In the genomic region with DNA sequence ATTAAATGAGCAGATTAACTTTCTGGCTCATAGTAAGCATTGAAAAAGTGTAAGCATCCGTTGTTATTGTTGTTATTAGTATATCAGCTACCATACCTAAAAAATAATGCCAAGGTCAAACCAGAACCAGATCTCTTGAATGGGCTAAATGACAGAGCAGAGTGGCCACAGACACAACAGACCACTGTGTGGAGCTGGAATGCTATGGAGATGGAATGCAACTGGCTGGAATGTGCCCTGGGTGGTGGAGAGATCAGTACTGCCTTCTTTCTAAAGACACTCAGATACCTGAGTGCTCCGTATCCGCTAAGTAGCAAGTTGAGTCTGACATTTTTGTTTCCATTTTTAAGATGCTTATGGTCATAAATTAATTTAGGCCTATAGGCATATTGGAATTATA, we compare ENCODE assay signal across 24 cellular contexts. TPM values are rescaled to one million over a fixed set of nuclear protein-coding genes. Genes with fewer than 3 reads are reported as not detected.
DNase-seq lines count a peak whose midpoint lies in the region; ATAC-seq, FAIRE-seq and TF ChIP-seq lines count a peak whose summit lies in the region.
"Had no signal": no experiment of that assay in that cellular context is flagged by ENCODE, and none has a peak within 500 bp of the region (broad histone marks: within the 10 kb centered on the region; RNA-seq: fewer than 3 reads in every experiment).

No MANE protein-coding gene starts in this region.

- 97% methylated on average over 3 of the region's 3 CpGs for WGBS in HepG2 (ENCODE audit: low lambda C conversion rate)
- 92% methylated on average over 3 of the region's 3 CpGs for WGBS in right lobe of liver (ENCODE audit: insufficient coverage, low coverage, low lambda C conversion rate, missing lambda C conversion rate)
- WGBS in mesendoderm (ENCODE audit: extremely low coverage, insufficient coverage, low lambda C conversion rate) = no CpG with 5 or more reads among the region's 3 CpGs
- WGBS in pancreas, 2 donors = 81 to 84% methylated on average over 3 of the region's 3 CpGs

- H3K79me1 ChIP-seq in mesendoderm (ENCODE audit: low read length) = no peaks in the 10 kb centered on the region

- H3K4me3 ChIP-seq in HepG2 (replicated peaks in 1 of 3; ENCODE audit: insufficient read depth in 1 of 3, low read depth in 2 of 3, low read length in 3 of 3) (no peak overlapping the region), right lobe of liver (no peak overlapping the region), mesendoderm (ENCODE audit: low read length) (no peak overlapping the region), pancreas (no peak overlapping the region), uterus (no peak overlapping the region)
- H3K4me3 ChIP-seq: lower lobe of right lung, prostate gland, thoracic aorta had no signal

- H3K36me3 Mint-ChIP-seq in chondrocyte (ENCODE audit: low read depth) = peaks cover 4% of the 10 kb centered on the region

- H3K27me3 Mint-ChIP-seq in chondrocyte (ENCODE audit: low read depth) = no peaks in the 10 kb centered on the region
- H3K27me3 Mint-ChIP-seq: activated naive CD8-positive, alpha-beta T cell treated with anti-CD3 and anti-CD28 coated beads for 36 hours; CD4-positive, alpha-beta memory T cell; naive thymus-derived CD8-positive, alpha-beta T cell; T-helper 17 cell had no signal

- H3K4me1 Mint-ChIP-seq in chondrocyte (ENCODE audit: low read depth) = peaks cover 5% of the 10 kb centered on the region

- no TSS peak for BruUV-seq in HepG2 (replicated peaks; lab: Mats Ljungman, UMichigan)

- in situ Hi-C loops in HepG2 (cut with HindIII; ENCODE audit: extremely low pct_ligation_motif_present, low pct_unique_long_range_greater_than_20kb) = no loop called here

- H4K8ac ChIP-seq in mesendoderm (ENCODE audit: low read depth, low read length) = no peak overlapping the region

- no peaks in the 10 kb centered on the region for H4K20me1 ChIP-seq in HepG2 (ENCODE audit: insufficient read depth, low read length)

- no peak overlapping the region for H4K5ac ChIP-seq in mesendoderm (ENCODE audit: low read length)

- FAIRE-seq in HepG2 (lab: Jason Lieb, UNC) (peak; percentile 37), pancreas (lab: Jason Lieb, UNC) (no peak)
- FAIRE-seq: bronchial epithelial cell had no signal

- no peak overlapping the region for H2AK5ac ChIP-seq in mesendoderm (ENCODE audit: low read length)

- H3K9me3 ChIP-seq in HepG2 (ENCODE audit: low read length) (no peaks in the 10 kb centered on the region), right lobe of liver (no peaks in the 10 kb centered on the region), pancreas (no peaks in the 10 kb centered on the region), uterus (no peaks in the 10 kb centered on the region)
- H3K9me3 ChIP-seq: lower lobe of right lung, prostate gland, thoracic aorta had no signal

- H3K27ac ChIP-seq in HepG2 (ENCODE audit: extremely low read length, insufficient read depth, low read length) = no peak overlapping the region
- no peak overlapping the region for H3K27ac ChIP-seq in right lobe of liver
- no peak overlapping the region for H3K27ac ChIP-seq in mesendoderm (ENCODE audit: low read depth, low read length)
- no peak overlapping the region for H3K27ac ChIP-seq in pancreas
- H3K27ac ChIP-seq in uterus = no peak overlapping the region
- H3K27ac ChIP-seq: lower lobe of right lung, prostate gland, thoracic aorta had no signal

- no peak overlapping the region for H2BK5ac ChIP-seq in mesendoderm (ENCODE audit: low read length)

- H2AFZ ChIP-seq in HepG2 (ENCODE audit: low read length) = no peak overlapping the region

- peaks cover 8 to 40% of the 10 kb centered on the region in 2 experiments; a peak in 4 of 5 replicates for H3K36me3 ChIP-seq in HepG2 (replicated peaks in 1 of 2; ENCODE audit: control insufficient read depth in 1 of 2, insufficient read depth in 2 of 2, low read length in 2 of 2)
- H3K36me3 ChIP-seq in right lobe of liver = peaks cover 0 to 45% (median 9%) of the 10 kb centered on the region in 4 donors
- H3K36me3 ChIP-seq in mesendoderm (ENCODE audit: control insufficient read depth, insufficient read depth, low read length) = no peaks in the 10 kb centered on the region
- H3K36me3 ChIP-seq in pancreas = peaks cover 0 to 6% (median 0%) of the 10 kb centered on the region in 3 donors
- no peaks in the 10 kb centered on the region for H3K36me3 ChIP-seq in uterus
- H3K36me3 ChIP-seq: prostate gland had no signal

- intact Hi-C loops in HepG2 (cut with micrococcal nuclease; ENCODE audit: unreplicated experiment) (loop anchor here (1.0 to 10.0 kb wide), 3 partner anchors 251 to 690 kb away; a partner anchor contains a TSS), right lobe of liver (cut with DNase I) (no loop called here), pancreas (cut with DNase I) (no loop called here), uterus (cut with DNase I; ENCODE audit: low total_unique reads) (no loop called here)

- TF ChIP-seq EP300 in HepG2 (IDR thresholded peaks at IDR 0.05; ENCODE audit: low read depth in 2 of 2, low read length in 2 of 2) (no peak), HepG2 (CRISPR knock-in tag; IDR thresholded peaks at IDR 0.05; ENCODE audit: borderline replicate concordance) (no peak)

- H3K9ac ChIP-seq in HepG2 (ENCODE audit: insufficient read depth, low read depth, low read length) (no peak overlapping the region), mesendoderm (ENCODE audit: low read length) (no peak overlapping the region)

- H3K79me2 ChIP-seq in HepG2 (ENCODE audit: insufficient read depth, low read length) = no peaks in the 10 kb centered on the region
- H3K79me2 ChIP-seq in mesendoderm (ENCODE audit: control insufficient read depth, insufficient read depth, low read length) = no peaks in the 10 kb centered on the region

- no peak overlapping the region for H3K27ac Mint-ChIP-seq in chondrocyte (ENCODE audit: unreplicated experiment)
- H3K27ac Mint-ChIP-seq: activated naive CD8-positive, alpha-beta T cell treated with anti-CD3 and anti-CD28 coated beads for 36 hours; activated T-helper 1 cell treated with anti-CD3 and anti-CD28 coated beads, Interleukin-12 subunit alpha, Interleukin-12 subunit beta, Interleukin-2, Interleukin-4 antibody, amounts not matched to agents 30 ng/mL and 10 ng/mL and 1 ng/mL, durations not matched to agents 14 hours and 24 hours and 36 hours; naive thymus-derived CD8-positive, alpha-beta T cell; T-helper 17 cell had no signal

- no peak for TF ChIP-seq RAD21 in HepG2 (CRISPR knock-in tag; IDR thresholded peaks at IDR 0.05)

- POLR2A ChIA-PET in HepG2 (lab: Yijun Ruan, JAX) = interaction anchor here (1.7 kb wide), 1 partner anchor 20 kb away, joined by 5 read pairs; a partner anchor contains a TSS

- H3K23ac ChIP-seq in mesendoderm (ENCODE audit: low read length) = no peak overlapping the region

- no peak for TF ChIP-seq CTCF in HepG2 (CRISPR knock-in tag; IDR thresholded peaks at IDR 0.05)
- no peak for TF ChIP-seq CTCF in right lobe of liver (IDR thresholded peaks at IDR 0.05)
- TF ChIP-seq CTCF in chondrocyte (IDR thresholded peaks at IDR 0.05) = peak; percentile 55
- TF ChIP-seq CTCF in pancreas (IDR thresholded peaks at IDR 0.05) = no peak
- TF ChIP-seq CTCF in uterus (IDR thresholded peaks at IDR 0.05) = no peak

- TF ChIP-seq POLR2A in HepG2 (IDR thresholded peaks at IDR 0.05; ENCODE audit: insufficient read depth in 1 of 2, low read depth in 2 of 2, low read length in 2 of 2) (no peak), right lobe of liver (IDR thresholded peaks at IDR 0.05) (no peak), uterus (IDR thresholded peaks at IDR 0.05) (no peak)

- H2BK120ac ChIP-seq in mesendoderm (ENCODE audit: low read depth, low read length) = no peak overlapping the region

- DNase-seq in HepG2 (ENCODE audit: low spot score) = no peak
- no peak for DNase-seq in right lobe of liver
- DNase-seq in chondrocyte (ENCODE audit: low spot score) = no peak
- DNase-seq in mesendoderm = peak; percentile 85
- no peak for DNase-seq in pancreas
- DNase-seq in SW480 (ENCODE audit: low spot score) = no peak
- no peak for DNase-seq in uterus
- DNase-seq in NCI-H2227 treated with DMSO at 0.1 percent for 48 hours (lab: John Stamatoyannopoulos, UW) = no peak
- DNase-seq: activated naive CD8-positive, alpha-beta T cell treated with anti-CD3 and anti-CD28 coated beads for 36 hours; CD4-positive, alpha-beta memory T cell; DMS79; GOT3; lower lobe of right lung; naive thymus-derived CD8-positive, alpha-beta T cell; NCI-H1048; NCI-H2081 treated with DMSO at 0.1 percent for 48 hours; NCI-H524 treated with DMSO at 0.1 percent for 48 hours; SHP77 treated with DMSO at 0.1 percent for 48 hours; T-helper 17 cell had no signal

- H3K9me3 Mint-ChIP-seq in chondrocyte (ENCODE audit: low read depth) = no peaks in the 10 kb centered on the region
- H3K9me3 Mint-ChIP-seq: activated naive CD8-positive, alpha-beta T cell treated with anti-CD3 and anti-CD28 coated beads for 36 hours; activated T-helper 1 cell treated with anti-CD3 and anti-CD28 coated beads, Interleukin-12 subunit alpha, Interleukin-12 subunit beta, Interleukin-2, Interleukin-4 antibody, amounts not matched to agents 30 ng/mL and 10 ng/mL and 1 ng/mL, durations not matched to agents 14 hours and 24 hours and 36 hours; CD4-positive, alpha-beta memory T cell; naive thymus-derived CD8-positive, alpha-beta T cell had no signal

- H3K56ac ChIP-seq in mesendoderm (ENCODE audit: low read length) = no peak overlapping the region

- H3K4me1 ChIP-seq in HepG2 (ENCODE audit: insufficient read depth, low read length) (no peaks in the 10 kb centered on the region), right lobe of liver (no peaks in the 10 kb centered on the region), mesendoderm (ENCODE audit: control insufficient read depth, low read depth, low read length) (no peaks in the 10 kb centered on the region), pancreas (no peaks in the 10 kb centered on the region), uterus (no peaks in the 10 kb centered on the region)
- H3K4me1 ChIP-seq: lower lobe of right lung, prostate gland had no signal

- no peak overlapping the region for H3K18ac ChIP-seq in mesendoderm (ENCODE audit: low read length)

- H3K4ac ChIP-seq in mesendoderm (ENCODE audit: low read depth, low read length) = no peak overlapping the region

- no peak overlapping the region for H3K4me3 Mint-ChIP-seq in chondrocyte (ENCODE audit: unreplicated experiment)
- H3K4me3 Mint-ChIP-seq: activated naive CD8-positive, alpha-beta T cell treated with anti-CD3 and anti-CD28 coated beads for 36 hours; activated T-helper 1 cell treated with anti-CD3 and anti-CD28 coated beads, Interleukin-12 subunit alpha, Interleukin-12 subunit beta, Interleukin-2, Interleukin-4 antibody, amounts not matched to agents 30 ng/mL and 10 ng/mL and 1 ng/mL, durations not matched to agents 14 hours and 24 hours and 36 hours; CD4-positive, alpha-beta memory T cell; naive thymus-derived CD8-positive, alpha-beta T cell; T-helper 17 cell had no signal

- no peak overlapping the region for H3K4me2 ChIP-seq in HepG2 (ENCODE audit: low read depth, low read length)
- H3K4me2 ChIP-seq in mesendoderm (ENCODE audit: low read length) = no peak overlapping the region

- CTCF ChIA-PET in HepG2 (lab: Yijun Ruan, JAX; ENCODE audit: low intra/inter-chr PET ratio, low total read pairs) = interaction anchor here (1.2 kb wide), 1 partner anchor 459 kb away, joined by 3 read pairs; no protein-coding TSS in a partner anchor

- peak; percentile 68 for ATAC-seq in HepG2
- ATAC-seq in right lobe of liver = no peak
- no peak for ATAC-seq in pancreas
- ATAC-seq: activated CD4-positive, CD25-positive, alpha-beta regulatory T cell treated with anti-CD3 and anti-CD28 coated beads, Interleukin-2, amount 50 U/mL, for 24 hours; naive thymus-derived CD8-positive, alpha-beta T cell; T-helper 17 cell had no signal

- no peak overlapping the region for H2BK15ac ChIP-seq in mesendoderm (replicated peaks; ENCODE audit: low read depth)

- H3K27me3 ChIP-seq in HepG2 (ENCODE audit: control insufficient read depth in 1 of 2, insufficient read depth in 2 of 2, low read length in 2 of 2) = no peaks in the 10 kb centered on the region
- no peaks in the 10 kb centered on the region for H3K27me3 ChIP-seq in right lobe of liver
- H3K27me3 ChIP-seq in mesendoderm (ENCODE audit: insufficient read depth, low read length, poor library complexity) = no peaks in the 10 kb centered on the region
- H3K27me3 ChIP-seq in pancreas = no peaks in the 10 kb centered on the region
- H3K27me3 ChIP-seq in uterus = no peaks in the 10 kb centered on the region

RNA-seq across cellular contexts. Expression of a gene that starts 20.5 kb away (rescaled TPM):
- total RNA-seq in HepG2 (2016; rRNA removed; fragmentation: Illumina TruSeq; extraction: Trizol) (11.4 and 18.2 TPM in 2 replicates), right lobe of liver (10 to 100 TPM; 16.6 to 22.1 (median 19.2) TPM), chondrocyte (27.3 to 29.8 TPM (median 28.7 TPM) in 3 replicates), pancreas (10 to 100 TPM; 14.6 to 19.7 (median 17.7) TPM), uterus (10 to 100 TPM; 18.4 to 34.8 (median 22.7) TPM)
- total RNA-seq in HepG2 (2016; cell fraction: cytosol; rRNA removed; fragmentation: Illumina TruSeq; extraction: Trizol; ENCODE audit: low read depth) = 3.9 and 5.0 TPM in 2 replicates
- total RNA-seq in HepG2 (2016; cell fraction: insoluble cytoplasmic fraction; rRNA removed; fragmentation: Illumina TruSeq; extraction: Trizol) = 9.2 and 19.9 TPM in 2 replicates
- 6.8 and 7.7 TPM in 2 replicates for total RNA-seq in HepG2 (2016; cell fraction: membrane; rRNA removed; fragmentation: Illumina TruSeq; extraction: Trizol)
- total RNA-seq in HepG2 (2016; cell fraction: nucleus; rRNA removed; fragmentation: Illumina TruSeq; extraction: Trizol) = 18.8 and 22.8 TPM in 2 replicates
- polyA plus RNA-seq in HepG2 (2011; rRNA removed) (10.8 and 13.6 TPM in 2 replicates), pancreas (10 to 100 TPM; 19.3 to 22.0 TPM)
- polyA plus RNA-seq in HepG2 (2011; cell fraction: cytosol; rRNA removed) = 8.7 and 9.8 TPM in 2 replicates
- 21.4 and 23.3 TPM in 2 replicates for polyA plus RNA-seq in HepG2 (2011; cell fraction: nucleus; rRNA removed)
- 11.6 and 13.7 TPM in 2 replicates for polyA plus RNA-seq in HepG2 (2012)
- polyA plus RNA-seq in HepG2 (2016; cell fraction: cytosol; fragmentation: Illumina TruSeq; extraction: Trizol; ENCODE audit: low read depth) = 3.5 TPM in 2 replicates
- polyA plus RNA-seq in HepG2 (2016; cell fraction: insoluble cytoplasmic fraction; fragmentation: Illumina TruSeq; extraction: Trizol; ENCODE audit: low read depth) = 9.6 and 12.1 TPM in 2 replicates
- 5.2 and 5.7 TPM in 2 replicates for polyA plus RNA-seq in HepG2 (2016; cell fraction: membrane; fragmentation: Illumina TruSeq; extraction: Trizol; ENCODE audit: low read depth)
- 30.8 and 32.2 TPM in 2 replicates for polyA plus RNA-seq in HepG2 (2016; cell fraction: nucleus; fragmentation: Illumina TruSeq; extraction: Trizol; ENCODE audit: insufficient read depth, low read depth)
- polyA minus RNA-seq in HepG2 (2011; rRNA and poly(A)+ RNA removed; ENCODE audit: low replicate concordance) = 15.9 and 24.1 TPM in 2 replicates
- 8.8 and 8.9 TPM in 2 replicates for polyA minus RNA-seq in HepG2 (2011; cell fraction: cytosol; rRNA and poly(A)+ RNA removed)
- 18.4 and 18.9 TPM in 2 replicates for polyA minus RNA-seq in HepG2 (2011; cell fraction: nucleus; rRNA and poly(A)+ RNA removed)
- polyA plus RNA-seq in mesendoderm (2013, experiment 1 of 2) = 15.4 TPM
- 15.1 TPM for polyA plus RNA-seq in mesendoderm (2013, experiment 2 of 2)
